26 cellular contexts compared by ENCODE assay signal in the genomic region with DNA sequence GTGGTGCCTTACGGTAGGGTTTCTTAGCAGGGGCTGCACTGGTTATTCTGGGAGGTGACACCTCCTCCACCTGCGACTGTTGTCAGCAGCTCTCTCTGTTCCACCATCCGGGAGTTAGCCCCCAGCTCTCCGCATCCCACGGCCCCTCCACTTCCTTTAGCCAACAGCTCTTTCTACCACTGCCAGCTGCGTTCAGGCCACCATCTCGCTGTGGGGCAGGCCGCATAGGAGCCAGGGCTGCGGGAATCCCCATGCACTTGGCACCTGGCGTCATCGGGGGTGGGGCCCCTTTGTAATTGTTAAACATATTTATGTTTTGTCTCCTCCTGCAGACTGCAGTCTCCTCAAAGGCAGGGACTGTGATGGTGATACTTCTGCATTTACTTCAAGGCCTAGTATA.
"Had no signal": no experiment of that assay in that cellular context is flagged by ENCODE, and none has a peak within 500 bp of the region (broad histone marks: within the 10 kb centered on the region; RNA-seq: fewer than 3 reads in every experiment).

No MANE protein-coding gene starts in this region.

- H3K27me3 ChIP-seq: hepatocyte, left lung, neural progenitor cell, ovary, right atrium auricular region, right lobe of liver, tibial nerve, uterus had no signal

- H3K9me3 Mint-ChIP-seq: stimulated activated memory B cell treated with anti-CD40 and anti-IgM and Interleukin-4, amounts not matched to agents 10 μg/mL and 1 μg/mL and 100 μg/mL, for 72 hours; stimulated activated naive CD8-positive, alpha-beta T cell treated with anti-CD3 and anti-CD28 coated beads, Interleukin-15, amount 100 ng/mL, for 72 hours; type B pancreatic cell had no signal

- H3K27ac ChIP-seq: hepatocyte, left lung, lower lobe of right lung, neural progenitor cell, ovary, right atrium auricular region, right lobe of liver, tibial nerve, uterus had no signal

- H3K4me1 Mint-ChIP-seq: naive thymus-derived CD8-positive, alpha-beta T cell; nephron; neural progenitor cell; stimulated activated memory B cell treated with anti-CD40 and anti-IgM and Interleukin-4, amounts not matched to agents 10 μg/mL and 1 μg/mL and 100 μg/mL, for 72 hours; stimulated activated naive CD8-positive, alpha-beta T cell treated with anti-CD3 and anti-CD28 coated beads, Interleukin-15, amount 100 ng/mL, for 72 hours had no signal

- H3K4me3 ChIP-seq: hepatocyte, left lung, lower lobe of right lung, neural progenitor cell, ovary, right atrium auricular region, right lobe of liver, smooth muscle cell, tibial nerve, uterus had no signal

- H3K27me3 Mint-ChIP-seq: progenitor cell of endocrine pancreas; stimulated activated memory B cell treated with anti-CD40 and anti-IgM and Interleukin-4, amounts not matched to agents 10 μg/mL and 1 μg/mL and 100 μg/mL, for 72 hours; stimulated activated naive CD8-positive, alpha-beta T cell treated with anti-CD3 and anti-CD28 coated beads, Interleukin-15, amount 100 ng/mL, for 72 hours; type B pancreatic cell had no signal

- H3K27ac Mint-ChIP-seq: naive thymus-derived CD8-positive, alpha-beta T cell; nephron; neural progenitor cell; progenitor cell of endocrine pancreas; stimulated activated memory B cell treated with anti-CD40 and anti-IgM and Interleukin-4, amounts not matched to agents 10 μg/mL and 1 μg/mL and 100 μg/mL, for 72 hours; stimulated activated naive CD8-positive, alpha-beta T cell treated with anti-CD3 and anti-CD28 coated beads, Interleukin-15, amount 100 ng/mL, for 72 hours; type B pancreatic cell had no signal

- ATAC-seq: left colon; left lung; lower lobe of right lung; naive thymus-derived CD8-positive, alpha-beta T cell; stimulated activated memory B cell treated with anti-CD40 and anti-IgM and Interleukin-4, amounts not matched to agents 10 μg/mL and 1 μg/mL and 100 μg/mL, for 72 hours; stimulated activated naive CD8-positive, alpha-beta T cell treated with anti-CD3 and anti-CD28 coated beads, Interleukin-15, amount 100 ng/mL, for 72 hours had no signal

- H3K4me2 ChIP-seq: hepatocyte, neural progenitor cell, smooth muscle cell had no signal

- H3K4me1 ChIP-seq: left lung, lower lobe of right lung, neural progenitor cell, right atrium auricular region, right lobe of liver, tibial nerve, uterus had no signal

- H3K4me3 Mint-ChIP-seq: naive thymus-derived CD8-positive, alpha-beta T cell; nephron; neural progenitor cell; stimulated activated memory B cell treated with anti-CD40 and anti-IgM and Interleukin-4, amounts not matched to agents 10 μg/mL and 1 μg/mL and 100 μg/mL, for 72 hours; stimulated activated naive CD8-positive, alpha-beta T cell treated with anti-CD3 and anti-CD28 coated beads, Interleukin-15, amount 100 ng/mL, for 72 hours; type B pancreatic cell had no signal

- H2AFZ ChIP-seq: hepatocyte, neural progenitor cell had no signal

- H3K9me3 ChIP-seq: left lung, lower lobe of right lung, ovary, right atrium auricular region, right lobe of liver, tibial nerve, uterus had no signal

- H3K9ac ChIP-seq: neural progenitor cell had no signal

- DNase-seq: kidney glomerular epithelial cell; left colon; left lung; lower lobe of right lung; mammary epithelial cell; mesenchymal stem cell; naive thymus-derived CD8-positive, alpha-beta T cell; ovary; right lobe of liver; stimulated activated CD4-positive, alpha-beta T cell treated with anti-CD3 and anti-CD28 coated beads, Interleukin-1b, Interleukin-23, amount 100 ng/mL, for 48 hours; stimulated activated CD4-positive, alpha-beta T cell treated with anti-CD3 and anti-CD28 coated beads, Interleukin-2, amount 100 ng/mL, for 48 hours; stimulated activated CD4-positive, alpha-beta T cell treated with anti-CD3 and anti-CD28 coated beads, Interleukin-4, amount 100 ng/mL, for 4 hours; stimulated activated CD8-positive, alpha-beta memory T cell treated with anti-CD3 and anti-CD28 coated beads, Interleukin-4, amount 100 ng/mL, for 48 hours; stimulated activated naive CD4-positive, alpha-beta T cell treated with Interleukin-2 at 50 U/mL for 16 hours; stimulated activated naive CD8-positive, alpha-beta T cell treated with anti-CD3 and anti-CD28 coated beads, Interleukin-15, amount 100 ng/mL, for 72 hours; substantia nigra; uterus had no signal

- H3K36me3 Mint-ChIP-seq: naive thymus-derived CD8-positive, alpha-beta T cell; stimulated activated memory B cell treated with anti-CD40 and anti-IgM and Interleukin-4, amounts not matched to agents 10 μg/mL and 1 μg/mL and 100 μg/mL, for 72 hours; type B pancreatic cell had no signal

- H3K79me2 ChIP-seq: hepatocyte had no signal
